ENCODE assay signal across 18 cellular contexts in genomic region chr10:80660736-80661135, GRCh38.
DNase-seq lines count a peak whose midpoint lies in the region; ATAC-seq and TF ChIP-seq lines count a peak whose summit lies in the region.
"Had no signal": no experiment of that assay in that cellular context is flagged by ENCODE, and none has a peak within 500 bp of the region (broad histone marks: within the 10 kb centered on the region; RNA-seq: fewer than 3 reads in every experiment).

No MANE protein-coding gene starts in this region.

- no peaks in the 10 kb centered on the region for H3K36me3 ChIP-seq in breast epithelium
- H3K36me3 ChIP-seq: WERI-Rb-1 had no signal

- TF ChIP-seq CTCF in breast epithelium (IDR thresholded peaks at IDR 0.05), result no peak

- ATAC-seq in left lobe of liver (no peak), HG02885 (IDR thresholded peaks at IDR 0.05; ENCODE audit: poor library complexity, unreplicated experiment) (no peak)

- no peak for TF ChIP-seq POLR2A in breast epithelium (IDR thresholded peaks at IDR 0.05)

- peaks cover 0 to 3% of the 10 kb centered on the region in 2 donors for H3K4me1 ChIP-seq in breast epithelium

- H3K27ac ChIP-seq in breast epithelium, result no peak overlapping the region
- H3K27ac ChIP-seq: WERI-Rb-1 had no signal

- peak; percentile 76 to 85 for DNase-seq in AML-193 (lab: John Stamatoyannopoulos, UW)
- peak; percentile 57 for DNase-seq in KG1 (lab: John Stamatoyannopoulos, UW)
- peak; percentile 93 for DNase-seq in SKM-1 (lab: John Stamatoyannopoulos, UW; ENCODE audit: unreplicated experiment)
- DNase-seq in midbrain (lab: John Stamatoyannopoulos, UW), result peak; percentile 34
- DNase-seq in left lobe of liver (ENCODE audit: low spot score), result no peak
- no peak for DNase-seq in breast epithelium (ENCODE audit: low spot score in 2 of 2)
- no peak for DNase-seq in NCI-H1105 (lab: John Stamatoyannopoulos, UW)
- DNase-seq: activated CD8-positive, alpha-beta memory T cell treated with anti-CD3 and anti-CD28 coated beads, Interleukin-2, amount 50 U/mL, for 48 hours; activated naive CD8-positive, alpha-beta T cell treated with anti-CD3 and anti-CD28 coated beads, Interleukin-2, amount 10 ng/mL, durations not matched to agents 7 days and 5 days; CD4-positive, CD25-positive, alpha-beta regulatory T cell; left cardiac atrium; NCI-H1048; NCI-H2029 treated with DMSO at 0.1 percent for 48 hours; NCI-H446; stimulated activated CD8-positive, alpha-beta memory T cell treated with anti-CD3 and anti-CD28 coated beads, Interleukin-4, amount 100 ng/mL, for 48 hours; T-helper 1 cell; WERI-Rb-1 had no signal

- H3K27me3 ChIP-seq in breast epithelium, result peaks cover 0 to 4% of the 10 kb centered on the region in 2 donors

- peaks cover 4 to 6% of the 10 kb centered on the region in 2 donors for H3K9me3 ChIP-seq in breast epithelium

- H3K4me3 ChIP-seq in breast epithelium, result no peak overlapping the region

- intact Hi-C loops in breast epithelium (cut with DNase I; ENCODE audit: low total_unique reads), result loop anchor here (10.0 kb wide), 1 partner anchor 1574 kb away; no protein-coding TSS in a partner anchor

Comparison
In these comparisons a context has a peak if more than half of its experiments do, and no peak if none do; other contexts are left out.
1. DNase-seq: peak in AML-193 (2 of 2), KG1 (single experiment), SKM-1 (single experiment) and midbrain (single experiment); none in left lobe of liver (single experiment), breast epithelium (0 of 2) and NCI-H1105 (single experiment).